In the genomic region with DNA sequence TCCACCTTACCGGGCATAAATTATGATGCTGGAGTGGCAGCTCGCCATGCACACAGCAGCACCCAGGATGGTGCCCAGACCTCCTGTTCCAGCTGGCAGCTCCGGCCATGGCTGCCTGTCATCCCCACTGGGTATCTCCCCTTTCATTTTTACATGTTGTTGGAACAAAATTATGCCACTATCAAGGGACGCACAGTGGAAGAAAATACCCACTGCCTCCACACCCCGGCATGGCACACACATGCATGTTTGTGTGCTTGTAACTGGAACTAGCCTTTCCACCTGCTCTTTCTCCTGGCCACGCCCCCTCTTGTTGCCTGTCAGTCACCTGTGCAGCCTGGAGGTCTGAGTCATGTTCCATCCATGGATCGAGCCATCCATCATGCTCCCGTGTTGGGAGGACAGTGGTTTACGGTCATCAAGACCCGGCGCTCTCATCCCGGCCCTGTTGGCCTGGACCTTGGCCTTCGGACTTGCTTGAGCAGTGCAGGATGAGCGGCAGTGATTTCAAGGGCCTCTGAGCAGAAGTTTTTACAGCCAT, we compare ENCODE assay signal across 15 cellular contexts.
A peak's percentile ranks its signal among the peaks of the same experiment; 100 is the strongest.
DNase-seq lines count a peak whose midpoint lies in the region; ATAC-seq, FAIRE-seq and TF ChIP-seq lines count a peak whose summit lies in the region.
"Had no signal": no experiment of that assay in that cellular context is flagged by ENCODE, and none has a peak within 500 bp of the region (broad histone marks: within the 10 kb centered on the region; RNA-seq: fewer than 3 reads in every experiment).

No MANE protein-coding gene starts in this region.

- TF ChIP-seq CTCF in coronary artery (IDR thresholded peaks at IDR 0.05) (no peak), prostate gland (IDR thresholded peaks at IDR 0.05) (no peak)

- no peak overlapping the region for H3K4me3 ChIP-seq in H7 (ENCODE audit: insufficient read depth, low read depth, low read length)
- H3K4me3 ChIP-seq in coronary artery = no peak overlapping the region
- no peak overlapping the region for H3K4me3 ChIP-seq in prostate gland
- H3K4me3 ChIP-seq: cardiac muscle cell, gastroesophageal sphincter, psoas muscle had no signal

- TF ChIP-seq POLR2A in prostate gland (IDR thresholded peaks at IDR 0.05) = no peak

- WGBS in prostate gland = 77% methylated on average over 14 of the region's 14 CpGs

- no peak for ATAC-seq in HG03354 (IDR thresholded peaks at IDR 0.05; ENCODE audit: poor library complexity, severe bottlenecking, unreplicated experiment)
- no peak for ATAC-seq in HG02840 (IDR thresholded peaks at IDR 0.05; ENCODE audit: low FRiP score, unreplicated experiment)
- ATAC-seq: gastroesophageal sphincter had no signal

- intact Hi-C loops in prostate gland (cut with DNase I) = no loop called here

- no peak for FAIRE-seq in urothelium cell line (lab: Jason Lieb, UNC)
- FAIRE-seq: GM12892, islet of Langerhans had no signal

- DNase-seq in NCI-H1105 treated with DMSO at 0.1 percent for 48 hours (lab: John Stamatoyannopoulos, UW) = peak; percentile 8
- DNase-seq in NCI-H1105 (lab: John Stamatoyannopoulos, UW) = no peak
- peak; percentile 49 for DNase-seq in H7
- DNase-seq in coronary artery (ENCODE audit: low spot score) = peak; percentile 4
- DNase-seq in prostate gland (ENCODE audit: low spot score) = peak; percentile 1
- DNase-seq in urothelium cell line (ENCODE audit: low spot score) = no peak
- DNase-seq: 8988T; NK-92 treated with Interleukin-12 subunit alpha and Interleukin-12 subunit beta, amount 100 ng/mL, for 24 hours; psoas muscle had no signal

- H3K4me1 ChIP-seq in prostate gland (replicated peaks) = no peaks in the 10 kb centered on the region
- H3K4me1 ChIP-seq: gastroesophageal sphincter, psoas muscle had no signal

- H3K9me3 ChIP-seq in prostate gland = no peaks in the 10 kb centered on the region
- H3K9me3 ChIP-seq: gastroesophageal sphincter, psoas muscle had no signal

- H3K27ac ChIP-seq in coronary artery (no peak overlapping the region), prostate gland (no peak overlapping the region)
- H3K27ac ChIP-seq: cardiac muscle cell, gastroesophageal sphincter, psoas muscle had no signal

- H3K36me3 ChIP-seq in H7 (replicated peaks; ENCODE audit: control insufficient read depth, insufficient read depth, low read length) (no peaks in the 10 kb centered on the region), prostate gland (no peaks in the 10 kb centered on the region)
- H3K36me3 ChIP-seq: cardiac muscle cell, gastroesophageal sphincter had no signal

- no peaks in the 10 kb centered on the region; the same call in 1 of the 2 replicates for H3K27me3 ChIP-seq in H7 (ENCODE audit: control insufficient read depth, insufficient read depth, low read length)
- no peaks in the 10 kb centered on the region for H3K27me3 ChIP-seq in prostate gland (replicated peaks; ENCODE audit: insufficient read depth)
- H3K27me3 ChIP-seq: cardiac muscle cell had no signal

Comparison
In these comparisons a context has a peak if more than half of its experiments do, and no peak if none do; other contexts are left out.
1. DNase-seq: peak in NCI-H1105 treated with DMSO at 0.1 percent for 48 hours (single experiment), H7 (single experiment), coronary artery (single experiment) and prostate gland (single experiment); none in NCI-H1105 (single experiment) and urothelium cell line (single experiment).